Comparison of ENCODE assay signal across 15 cellular contexts in genomic region chr14:58944957-58945356, GRCh38.
DNase-seq lines count a peak whose midpoint lies in the region; ATAC-seq, FAIRE-seq and TF ChIP-seq lines count a peak whose summit lies in the region.
"Had no signal": no experiment of that assay in that cellular context is flagged by ENCODE, and none has a peak within 500 bp of the region (broad histone marks: within the 10 kb centered on the region; RNA-seq: fewer than 3 reads in every experiment).

No MANE protein-coding gene starts in this region.

- H3K4me1 ChIP-seq in neural progenitor cell, result peaks cover 24% of the 10 kb centered on the region
- H3K4me1 ChIP-seq in vagina, result no peaks in the 10 kb centered on the region
- H3K4me1 ChIP-seq in breast epithelium, result no peaks in the 10 kb centered on the region
- H3K4me1 ChIP-seq: HAP-1 had no signal

- no peaks in the 10 kb centered on the region for H3K9me3 ChIP-seq in neural progenitor cell (ENCODE audit: low read depth)
- no peaks in the 10 kb centered on the region for H3K9me3 ChIP-seq in vagina
- no peaks in the 10 kb centered on the region for H3K9me3 ChIP-seq in breast epithelium
- H3K9me3 ChIP-seq: HAP-1 had no signal

- intact Hi-C loops in vagina (cut with DNase I) (no loop called here), breast epithelium (cut with DNase I; ENCODE audit: low total_unique reads) (no loop called here)

- H3K4me1 Mint-ChIP-seq in mesothelial cell of epicardium, result peaks cover 54% of the 10 kb centered on the region
- H3K4me1 Mint-ChIP-seq in neural progenitor cell, result peaks cover 51% of the 10 kb centered on the region
- peaks cover 64% of the 10 kb centered on the region for H3K4me1 Mint-ChIP-seq in nephron progenitor cell
- H3K4me1 Mint-ChIP-seq: CD14-positive monocyte had no signal

- H3K4me3 Mint-ChIP-seq in mesothelial cell of epicardium, result no peak overlapping the region
- no peak overlapping the region for H3K4me3 Mint-ChIP-seq in neural progenitor cell
- H3K4me3 Mint-ChIP-seq in nephron progenitor cell, result no peak overlapping the region
- H3K4me3 Mint-ChIP-seq: CD14-positive monocyte; CD8-positive, alpha-beta T cell had no signal

- no peaks in the 10 kb centered on the region for H3F3A ChIP-seq in neural progenitor cell (ENCODE audit: low read depth)

- H3K27ac ChIP-seq in neural progenitor cell (no peak overlapping the region), vagina (no peak overlapping the region), breast epithelium (no peak overlapping the region)
- H3K27ac ChIP-seq: 22Rv1 had no signal

- ATAC-seq in HG02840 (IDR thresholded peaks at IDR 0.05; ENCODE audit: low FRiP score, unreplicated experiment), result no peak
- ATAC-seq: CD8-positive, alpha-beta T cell had no signal

- H3K27me3 ChIP-seq in neural progenitor cell, result no peaks in the 10 kb centered on the region
- H3K27me3 ChIP-seq in vagina, result no peaks in the 10 kb centered on the region
- no peaks in the 10 kb centered on the region for H3K27me3 ChIP-seq in breast epithelium

- no peaks in the 10 kb centered on the region for H3K36me3 ChIP-seq in neural progenitor cell
- no peaks in the 10 kb centered on the region for H3K36me3 ChIP-seq in vagina
- H3K36me3 ChIP-seq in breast epithelium, result no peaks in the 10 kb centered on the region
- H3K36me3 ChIP-seq: HAP-1 had no signal

- peak overlapping the region; percentile 45 for H3K27ac Mint-ChIP-seq in mesothelial cell of epicardium
- H3K27ac Mint-ChIP-seq in neural progenitor cell, result peak overlapping the region; percentile 4
- H3K27ac Mint-ChIP-seq in nephron progenitor cell, result no peak overlapping the region
- H3K27ac Mint-ChIP-seq: CD14-positive monocyte; CD8-positive, alpha-beta T cell had no signal

- H3K36me3 Mint-ChIP-seq in mesothelial cell of epicardium (no peaks in the 10 kb centered on the region), neural progenitor cell (no peaks in the 10 kb centered on the region), nephron progenitor cell (ENCODE audit: low read depth) (peaks cover 4% of the 10 kb centered on the region)
- H3K36me3 Mint-ChIP-seq: CD14-positive monocyte; CD8-positive, alpha-beta T cell had no signal

- no peaks in the 10 kb centered on the region for H4K20me1 ChIP-seq in neural progenitor cell (ENCODE audit: low read depth)

- no peak overlapping the region for H3K9ac ChIP-seq in neural progenitor cell

- no peak overlapping the region for H2AFZ ChIP-seq in neural progenitor cell (replicated peaks)

- TF ChIP-seq POLR2A in vagina (IDR thresholded peaks at IDR 0.05), result no peak
- TF ChIP-seq POLR2A in breast epithelium (IDR thresholded peaks at IDR 0.05), result no peak

- TF ChIP-seq CTCF in mesothelial cell of epicardium (IDR thresholded peaks at IDR 0.05; ENCODE audit: unreplicated experiment), result no peak
- TF ChIP-seq CTCF in neural progenitor cell (IDR thresholded peaks at IDR 0.05), result no peak
- no peak for TF ChIP-seq CTCF in nephron progenitor cell (IDR thresholded peaks at IDR 0.05)
- no peak for TF ChIP-seq CTCF in vagina (IDR thresholded peaks at IDR 0.05)
- TF ChIP-seq CTCF in breast epithelium (IDR thresholded peaks at IDR 0.05), result no peak

- H3K79me2 ChIP-seq in neural progenitor cell (ENCODE audit: low read depth), result no peaks in the 10 kb centered on the region

- DNase-seq in EH (ENCODE audit: low read depth) (peak; percentile 39), mesothelial cell of epicardium (ENCODE audit: low spot score in 2 of 2, unreplicated experiment in 2 of 2) (no peak), neural progenitor cell (ENCODE audit: low spot score) (no peak), nephron progenitor cell (no peak), vagina (ENCODE audit: extremely low spot score in 2 of 2) (no peak), breast epithelium (ENCODE audit: low spot score in 2 of 2) (no peak)
- DNase-seq: CD8-positive, alpha-beta T cell; GDM1 had no signal

- H3K4me3 ChIP-seq in neural progenitor cell (no peak overlapping the region), vagina (no peak overlapping the region), breast epithelium (no peak overlapping the region)
- H3K4me3 ChIP-seq: HAP-1 had no signal

- H3K9me3 Mint-ChIP-seq in mesothelial cell of epicardium, result peaks cover 4% of the 10 kb centered on the region
- H3K9me3 Mint-ChIP-seq in neural progenitor cell, result peaks cover 2% of the 10 kb centered on the region
- H3K9me3 Mint-ChIP-seq in nephron progenitor cell, result peaks cover 4% of the 10 kb centered on the region
- H3K9me3 Mint-ChIP-seq: CD8-positive, alpha-beta T cell had no signal

- H3K27me3 Mint-ChIP-seq in mesothelial cell of epicardium (ENCODE audit: low read depth), result no peaks in the 10 kb centered on the region
- peaks cover 8% of the 10 kb centered on the region for H3K27me3 Mint-ChIP-seq in neural progenitor cell (ENCODE audit: insufficient read depth, low read depth)
- peaks cover 3% of the 10 kb centered on the region for H3K27me3 Mint-ChIP-seq in nephron progenitor cell (ENCODE audit: low read depth, poor library complexity)

- FAIRE-seq in colon (lab: Jason Lieb, UNC), result peak; percentile 75
- FAIRE-seq: D721Med, GM12892 had no signal

- H3K4me2 ChIP-seq in neural progenitor cell, result no peak overlapping the region
